Comparison of ENCODE assay signal across 8 cellular contexts in the genomic region with DNA sequence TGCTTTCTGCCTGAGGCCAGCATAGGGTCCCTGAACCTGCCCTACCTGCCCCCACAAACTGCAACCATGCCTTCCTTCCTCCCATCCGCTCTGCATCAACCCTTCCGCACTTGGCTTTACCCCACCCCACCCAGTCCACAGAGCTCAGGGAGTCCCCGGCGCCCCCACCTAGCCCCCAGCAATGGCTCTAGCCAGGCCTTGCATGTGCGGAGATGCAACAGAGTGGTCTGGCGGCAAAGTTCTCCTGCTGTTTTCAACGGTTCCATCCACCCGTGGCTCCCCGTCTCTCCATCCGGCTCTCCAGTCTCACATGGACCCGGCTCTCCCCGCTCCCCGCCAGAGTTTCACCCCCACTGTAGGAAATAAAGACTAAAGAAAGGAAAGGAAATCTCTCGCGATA. TPM values are rescaled to one million over a fixed set of nuclear protein-coding genes. Genes with fewer than 3 reads are reported as not detected.
DNase-seq lines count a peak whose midpoint lies in the region; ATAC-seq lines count a peak whose summit lies in the region.

No MANE protein-coding gene starts in this region.

- H3K27me3 ChIP-seq in iPS DF 6.9 (ENCODE audit: control insufficient read depth, insufficient read depth, low read length) = peaks cover 6% of the 10 kb centered on the region; the same call in 1 of the 2 replicates

- intact Hi-C loops in activated CD4-positive, alpha-beta T cell treated with anti-CD3 and anti-CD28 coated beads, Interleukin-2, amount 10 ng/mL, durations not matched to agents 24 days and 14 days (cut with micrococcal nuclease) = no loop called here

- H3K36me3 ChIP-seq in iPS DF 6.9 (ENCODE audit: control insufficient read depth, insufficient read depth, low read length) = no peaks in the 10 kb centered on the region

- H3K36me3 Mint-ChIP-seq in activated CD4-positive, alpha-beta T cell treated with anti-CD3 and anti-CD28 coated beads, Interleukin-2, amount 10 ng/mL, durations not matched to agents 24 days and 14 days (ENCODE audit: low read depth) = no peaks in the 10 kb centered on the region

- peak; percentile 58 for DNase-seq in activated CD4-positive, alpha-beta T cell treated with anti-CD3 and anti-CD28 coated beads, Interleukin-2, amount 10 ng/mL, durations not matched to agents 24 days and 14 days
- DNase-seq in activated CD4-positive, alpha-beta T cell treated with anti-CD3 and anti-CD28 coated beads, Interleukin-2, amount 50 U/mL, for 4 hours = no peak
- peak; percentile 54 for DNase-seq in NCI-H748 treated with DMSO at 0.1 percent for 48 hours (lab: John Stamatoyannopoulos, UW)
- no peak for DNase-seq in iPS DF 6.9 (ENCODE audit: low read depth, low spot score)
- DNase-seq in stimulated activated naive CD8-positive, alpha-beta T cell treated with anti-CD3 and anti-CD28 coated beads, Interleukin-15, amount 100 ng/mL, for 72 hours = no peak
- no peak for DNase-seq in dedifferentiated amniotic fluid mesenchymal stem cell (ENCODE audit: extremely low spot score)
- DNase-seq in SKM-1 (lab: John Stamatoyannopoulos, UW; ENCODE audit: unreplicated experiment) = no peak

- peaks cover 10% of the 10 kb centered on the region for H3K4me1 ChIP-seq in iPS DF 6.9 (ENCODE audit: control insufficient read depth, insufficient read depth, low read length)

- H3K4me3 ChIP-seq in iPS DF 6.9 (ENCODE audit: low read length) = peak overlapping the region; percentile 59; the same call in 1 of the 2 replicates

- H3K4me3 Mint-ChIP-seq in activated CD4-positive, alpha-beta T cell treated with anti-CD3 and anti-CD28 coated beads, Interleukin-2, amount 10 ng/mL, durations not matched to agents 24 days and 14 days = peak overlapping the region; percentile 91
- H3K4me3 Mint-ChIP-seq in stimulated activated naive CD8-positive, alpha-beta T cell treated with anti-CD3 and anti-CD28 coated beads, Interleukin-15, amount 100 ng/mL, for 72 hours = peak overlapping the region; percentile 2 to 52

- peaks cover 22% of the 10 kb centered on the region for H3K4me1 Mint-ChIP-seq in activated CD4-positive, alpha-beta T cell treated with anti-CD3 and anti-CD28 coated beads, Interleukin-2, amount 10 ng/mL, durations not matched to agents 24 days and 14 days
- peaks cover 29% of the 10 kb centered on the region for H3K4me1 Mint-ChIP-seq in stimulated activated naive CD8-positive, alpha-beta T cell treated with anti-CD3 and anti-CD28 coated beads, Interleukin-15, amount 100 ng/mL, for 72 hours

- no peak overlapping the region for H3K27ac Mint-ChIP-seq in activated CD4-positive, alpha-beta T cell treated with anti-CD3 and anti-CD28 coated beads, Interleukin-2, amount 10 ng/mL, durations not matched to agents 24 days and 14 days
- H3K27ac Mint-ChIP-seq in stimulated activated naive CD8-positive, alpha-beta T cell treated with anti-CD3 and anti-CD28 coated beads, Interleukin-15, amount 100 ng/mL, for 72 hours = no peak overlapping the region

- H3K27me3 Mint-ChIP-seq in activated CD4-positive, alpha-beta T cell treated with anti-CD3 and anti-CD28 coated beads, Interleukin-2, amount 10 ng/mL, durations not matched to agents 24 days and 14 days = peaks cover 43% of the 10 kb centered on the region
- H3K27me3 Mint-ChIP-seq in stimulated activated naive CD8-positive, alpha-beta T cell treated with anti-CD3 and anti-CD28 coated beads, Interleukin-15, amount 100 ng/mL, for 72 hours = peaks cover 65% of the 10 kb centered on the region

- WGBS in iPS DF 6.9 (ENCODE audit: insufficient coverage, insufficient read length) = no CpG with 5 or more reads among the region's 15 CpGs

- no peaks in the 10 kb centered on the region for H3K9me3 ChIP-seq in iPS DF 6.9 (ENCODE audit: control insufficient read depth, insufficient read depth, low read length)

- no peak overlapping the region for H3K27ac ChIP-seq in iPS DF 6.9 (ENCODE audit: low read length)

- ATAC-seq in stimulated activated naive CD8-positive, alpha-beta T cell treated with anti-CD3 and anti-CD28 coated beads, Interleukin-15, amount 100 ng/mL, for 72 hours = no peak
- ATAC-seq in HG02885 (IDR thresholded peaks at IDR 0.05; ENCODE audit: poor library complexity, unreplicated experiment) = no peak

- no peaks in the 10 kb centered on the region for H3K9me3 Mint-ChIP-seq in activated CD4-positive, alpha-beta T cell treated with anti-CD3 and anti-CD28 coated beads, Interleukin-2, amount 10 ng/mL, durations not matched to agents 24 days and 14 days
- no peaks in the 10 kb centered on the region for H3K9me3 Mint-ChIP-seq in stimulated activated naive CD8-positive, alpha-beta T cell treated with anti-CD3 and anti-CD28 coated beads, Interleukin-15, amount 100 ng/mL, for 72 hours

RNA-seq across cellular contexts. Expression of gene LRFN2, which starts 0.8 kb away (rescaled TPM):
- 0.35 and 0.45 TPM in 2 replicates for total RNA-seq in activated CD4-positive, alpha-beta T cell treated with anti-CD3 and anti-CD28 coated beads, Interleukin-2, amount 10 ng/mL, durations not matched to agents 24 days and 14 days

Comparison
In these comparisons a context has a peak if more than half of its experiments do, and no peak if none do; other contexts are left out.
1. DNase-seq: peak in activated CD4-positive, alpha-beta T cell treated with anti-CD3 and anti-CD28 coated beads, Interleukin-2, amount 10 ng/mL, durations not matched to agents 24 days and 14 days (single experiment) and NCI-H748 treated with DMSO at 0.1 percent for 48 hours (single experiment); none in activated CD4-positive, alpha-beta T cell treated with anti-CD3 and anti-CD28 coated beads, Interleukin-2, amount 50 U/mL, for 4 hours (0 of 2), iPS DF 6.9 (single experiment), stimulated activated naive CD8-positive, alpha-beta T cell treated with anti-CD3 and anti-CD28 coated beads, Interleukin-15, amount 100 ng/mL, for 72 hours (0 of 2), dedifferentiated amniotic fluid mesenchymal stem cell (single experiment) and SKM-1 (single experiment).